ENCODE assay signal across 19 cellular contexts in the genomic region with DNA sequence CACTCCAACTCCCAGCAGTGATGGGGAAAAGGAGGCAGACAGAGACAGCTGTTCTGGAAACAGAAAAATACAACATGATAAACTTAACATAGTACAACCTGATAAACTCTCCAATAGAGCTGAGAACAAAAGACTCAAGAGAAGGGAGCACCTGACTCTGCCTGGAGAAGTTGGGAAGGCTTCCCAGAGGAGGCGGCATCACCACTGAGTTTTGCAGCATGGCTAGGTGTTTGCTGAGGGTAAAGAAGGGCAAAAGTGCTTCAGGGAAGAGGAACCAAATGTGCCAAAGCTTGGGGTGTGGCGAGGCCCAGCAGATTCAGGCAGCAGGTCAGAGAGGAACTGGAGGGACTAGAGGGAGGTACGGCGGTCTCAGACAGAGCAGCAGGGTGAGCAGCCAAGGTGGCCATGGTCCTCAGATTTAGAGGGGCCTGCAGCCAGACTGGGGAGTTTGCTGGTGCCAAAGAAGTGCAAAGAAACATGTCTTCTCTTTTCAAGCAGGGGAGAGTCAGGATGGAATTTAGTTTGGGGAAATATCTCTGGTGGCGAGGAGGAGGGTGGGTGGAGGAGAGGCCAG.
DNase-seq lines count a peak whose midpoint lies in the region; ATAC-seq, FAIRE-seq and TF ChIP-seq lines count a peak whose summit lies in the region.
"Had no signal": no experiment of that assay in that cellular context is flagged by ENCODE, and none has a peak within 500 bp of the region (broad histone marks: within the 10 kb centered on the region; RNA-seq: fewer than 3 reads in every experiment).

No MANE protein-coding gene starts in this region.

- H3K23ac ChIP-seq in H9 (ENCODE audit: insufficient read length, low read depth, low read length) = no peak overlapping the region

- H3K79me2 ChIP-seq in H9 (ENCODE audit: insufficient read depth, low read length) (no peaks in the 10 kb centered on the region), astrocyte (ENCODE audit: insufficient read depth, low read length) (peaks cover 9% of the 10 kb centered on the region)

- H2BK5ac ChIP-seq in H9 (ENCODE audit: insufficient read length, low read length) = no peak overlapping the region

- H3K4ac ChIP-seq in H9 (ENCODE audit: low read depth, low read length) = no peak overlapping the region

- no peak overlapping the region for H2BK15ac ChIP-seq in H9 (ENCODE audit: low read depth, low read length)

- H3K36me3 Mint-ChIP-seq in H9 (ENCODE audit: insufficient read depth in 1 of 3, low read depth in 3 of 3) (peaks cover 16 to 20% (median 17%) of the 10 kb centered on the region in 3 experiments; a peak in 6 of 7 replicates), astrocyte (ENCODE audit: low read depth, unreplicated experiment) (peaks cover 4% of the 10 kb centered on the region)
- H3K36me3 Mint-ChIP-seq: CD14-positive monocyte had no signal

- no peak overlapping the region for H3K9ac ChIP-seq in H9 (ENCODE audit: extremely low read depth, insufficient read length, low read length)
- no peak overlapping the region for H3K9ac ChIP-seq in astrocyte (ENCODE audit: low read length)
- no peak overlapping the region for H3K9ac ChIP-seq in muscle layer of colon (ENCODE audit: low read length)

- H3K27ac Mint-ChIP-seq in H9 (peak overlapping the region in 2 of 3 experiments; percentile 78 to 86; a peak in 5 of 7 replicates), astrocyte (ENCODE audit: unreplicated experiment) (peak overlapping the region; percentile 14)
- H3K27ac Mint-ChIP-seq: activated CD8-positive, alpha-beta T cell treated with anti-CD3 and anti-CD28 coated beads for 36 hours had no signal

- no peaks in the 10 kb centered on the region for H3K79me1 ChIP-seq in H9 (ENCODE audit: insufficient read depth, low read depth, low read length, poor library complexity, severe bottlenecking)

- H3K9me3 ChIP-seq in H9 (ENCODE audit: control insufficient read depth, low read depth, low read length) = no peaks in the 10 kb centered on the region
- H3K9me3 ChIP-seq in astrocyte (ENCODE audit: insufficient read depth, low read depth, low read length) = no peaks in the 10 kb centered on the region
- no peaks in the 10 kb centered on the region for H3K9me3 ChIP-seq in muscle layer of colon (ENCODE audit: low read length)
- H3K9me3 ChIP-seq in spleen = no peaks in the 10 kb centered on the region
- H3K9me3 ChIP-seq: uterus had no signal

- no peaks in the 10 kb centered on the region for H3K23me2 ChIP-seq in H9 (ENCODE audit: insufficient read length, low read depth, low read length, poor library complexity, severe bottlenecking)

- DNase-seq in H9 = no peak
- no peak for DNase-seq in astrocyte (ENCODE audit: low read depth)
- DNase-seq in spleen = peak; percentile 46
- no peak for DNase-seq in RKO (ENCODE audit: low spot score)
- DNase-seq in stimulated activated CD4-positive, alpha-beta T cell treated with anti-CD3 and anti-CD28 coated beads, Interleukin-4, amount 100 ng/mL, for 4 hours = no peak
- DNase-seq: activated CD8-positive, alpha-beta T cell treated with anti-CD3 and anti-CD28 coated beads for 36 hours; activated gamma-delta T cell treated with Interleukin-2 at 50 U/mL for 16 hours; MM.1S; NCI-H146; NCI-H524; stimulated activated CD4-positive, alpha-beta T cell treated with anti-CD3 and anti-CD28 coated beads, Interleukin-12 subunit alpha, Interleukin-12 subunit beta, amount 100 ng/mL, for 4 hours; uterus had no signal

- intact Hi-C loops in spleen (cut with DNase I; ENCODE audit: low total_unique reads) = no loop called here

- H3K9me3 Mint-ChIP-seq in H9 = no peaks in the 10 kb centered on the region
- no peaks in the 10 kb centered on the region for H3K9me3 Mint-ChIP-seq in astrocyte (ENCODE audit: unreplicated experiment)

- H3K4me3 Mint-ChIP-seq in H9 (no peak overlapping the region), astrocyte (ENCODE audit: unreplicated experiment) (no peak overlapping the region)
- H3K4me3 Mint-ChIP-seq: activated CD8-positive, alpha-beta T cell treated with anti-CD3 and anti-CD28 coated beads for 36 hours had no signal

- H3T11ph ChIP-seq in H9 (ENCODE audit: low read length) = no peak overlapping the region

- no peaks in the 10 kb centered on the region for H3K4me1 ChIP-seq in H9 (ENCODE audit: insufficient read depth, low read length)
- peaks cover 51% of the 10 kb centered on the region for H3K4me1 ChIP-seq in astrocyte (ENCODE audit: insufficient read depth, low read length)
- peaks cover 68% of the 10 kb centered on the region for H3K4me1 ChIP-seq in muscle layer of colon (ENCODE audit: insufficient read depth, low read length)
- peaks cover 0 to 31% (median 17%) of the 10 kb centered on the region in 6 donors for H3K4me1 ChIP-seq in spleen

- no peak overlapping the region for H2AFZ ChIP-seq in H9 (ENCODE audit: low read length)
- H2AFZ ChIP-seq in astrocyte (ENCODE audit: low read depth, low read length) = no peak overlapping the region

- H3K27me3 Mint-ChIP-seq in H9 (ENCODE audit: low read depth) = no peaks in the 10 kb centered on the region
- no peaks in the 10 kb centered on the region for H3K27me3 Mint-ChIP-seq in astrocyte (ENCODE audit: low read depth, unreplicated experiment)

- no peak overlapping the region for H4K8ac ChIP-seq in H9 (replicated peaks; ENCODE audit: insufficient read length, low read depth, low read length)

- no peak overlapping the region for H3K4me3 ChIP-seq in astrocyte (ENCODE audit: insufficient read depth, low read depth, low read length)
- no peak overlapping the region for H3K4me3 ChIP-seq in muscle layer of colon (ENCODE audit: low read depth in 1 of 2, low read length in 2 of 2)
- H3K4me3 ChIP-seq in spleen = no peak overlapping the region
- H3K4me3 ChIP-seq: uterus had no signal

- H4K91ac ChIP-seq in H9 (ENCODE audit: insufficient read length, low read depth, low read length) = no peak overlapping the region

- H3K27ac ChIP-seq in H9 (ENCODE audit: insufficient read length, low read depth, low read length) (no peak overlapping the region), astrocyte (ENCODE audit: low read depth, low read length) (no peak overlapping the region), muscle layer of colon (ENCODE audit: low read depth, low read length) (peak overlapping the region; percentile 3), spleen (no peak overlapping the region)

- no CpG with 5 or more reads among the region's 5 CpGs for WGBS in H9 (ENCODE audit: extremely low coverage, insufficient read length, low lambda C conversion rate)
- 83 to 97% (median 93%) methylated on average over 5 of the region's 5 CpGs for WGBS in spleen, 5 donors

- H3K4me1 Mint-ChIP-seq in H9 (peaks cover 27 to 50% of the 10 kb centered on the region in 2 experiments), astrocyte (ENCODE audit: low read depth, unreplicated experiment) (peaks cover 33% of the 10 kb centered on the region)

- no peak overlapping the region for H2BK20ac ChIP-seq in H9 (ENCODE audit: low read depth, low read length, poor library complexity, severe bottlenecking)

- FAIRE-seq in astrocyte (lab: Jason Lieb, UNC) = no peak
- FAIRE-seq: bronchial epithelial cell, endometrium, H54 had no signal

- H4K20me1 ChIP-seq in H9 (ENCODE audit: control insufficient read depth, insufficient read depth, insufficient read length) = no peaks in the 10 kb centered on the region
- peaks cover 34% of the 10 kb centered on the region for H4K20me1 ChIP-seq in astrocyte (ENCODE audit: insufficient read depth, low read length)

- no peak overlapping the region for H3K18ac ChIP-seq in H9 (ENCODE audit: insufficient read length, low read depth, low read length)

- no peaks in the 10 kb centered on the region for H3K36me3 ChIP-seq in astrocyte (ENCODE audit: insufficient read depth, low read length)
- peaks cover 4% of the 10 kb centered on the region for H3K36me3 ChIP-seq in muscle layer of colon (ENCODE audit: insufficient read depth, low read length)
- no peaks in the 10 kb centered on the region for H3K36me3 ChIP-seq in spleen
- H3K36me3 ChIP-seq: uterus had no signal

- no peak for TF ChIP-seq CTCF in H9 (conservative IDR thresholded peaks at IDR 0.05)
- no peak for TF ChIP-seq CTCF in astrocyte (IDR thresholded peaks at IDR 0.05; ENCODE audit: insufficient read depth, low read depth, low read length)
- TF ChIP-seq CTCF in spleen (IDR thresholded peaks at IDR 0.05 in 8 of 11, conservative IDR thresholded peaks at IDR 0.05 in 3 of 11) = no peak

- H2BK12ac ChIP-seq in H9 (ENCODE audit: insufficient read length, low read depth, low read length) = no peak overlapping the region

- no peak overlapping the region for H3K4me2 ChIP-seq in H9 (ENCODE audit: insufficient read depth, insufficient read length, low read length)
- no peak overlapping the region for H3K4me2 ChIP-seq in astrocyte (ENCODE audit: low read length)

- TF ChIP-seq POLR2A in spleen (IDR thresholded peaks at IDR 0.05) = no peak

- H2AK5ac ChIP-seq in H9 (ENCODE audit: insufficient read length, low read length) = no peak overlapping the region

- no peak overlapping the region for H3K56ac ChIP-seq in H9 (ENCODE audit: insufficient read length, low read depth, low read length)

- H4K5ac ChIP-seq in H9 (ENCODE audit: insufficient read length, low read depth, low read length) = no peak overlapping the region

- H3K14ac ChIP-seq in H9 (ENCODE audit: insufficient read depth, low read length) = no peak overlapping the region; the same call in 1 of the 2 replicates

- no peak overlapping the region for H2BK120ac ChIP-seq in H9 (ENCODE audit: low read depth, low read length, poor library complexity, severe bottlenecking)

- ATAC-seq in GM18870 (IDR thresholded peaks at IDR 0.05; ENCODE audit: unreplicated experiment) = no peak
- ATAC-seq: activated CD4-positive, CD25-positive, alpha-beta regulatory T cell treated with anti-CD3 and anti-CD28 coated beads, Interleukin-2, amount 50 U/mL, for 24 hours; activated CD8-positive, alpha-beta T cell treated with anti-CD3 and anti-CD28 coated beads for 36 hours had no signal

- H3K27me3 ChIP-seq in H9 (ENCODE audit: insufficient read depth, low read length) (no peaks in the 10 kb centered on the region), astrocyte (ENCODE audit: insufficient read depth, low read length) (no peaks in the 10 kb centered on the region), muscle layer of colon (ENCODE audit: control insufficient read depth in 1 of 2, insufficient read depth in 2 of 2, low read length in 2 of 2) (no peaks in the 10 kb centered on the region), spleen (replicated peaks in 1 of 7) (no peaks in the 10 kb centered on the region)
- H3K27me3 ChIP-seq: uterus had no signal
